ENCODE assay signal across 34 cellular contexts in genomic region chr17:9943343-9943742, GRCh38. TPM values are rescaled to one million over a fixed set of nuclear protein-coding genes. Genes with fewer than 3 reads are reported as not detected.
"Had no signal": no experiment of that assay in that cellular context is flagged by ENCODE, and none has a peak within 500 bp of the region (broad histone marks: within the 10 kb centered on the region; RNA-seq: fewer than 3 reads in every experiment).

No MANE protein-coding gene starts in this region.

- H3K4me3 ChIP-seq: adrenal gland, ascending aorta, breast epithelium, cardiac muscle cell, esophagus squamous epithelium, gastroesophageal sphincter had no signal

- H3K27ac ChIP-seq: adrenal gland, ascending aorta, breast epithelium, cardiac muscle cell, esophagus squamous epithelium, gastroesophageal sphincter, WERI-Rb-1 had no signal

- H3K27me3 ChIP-seq: adrenal gland, ascending aorta, breast epithelium, cardiac muscle cell, esophagus squamous epithelium, gastroesophageal sphincter had no signal

- H3K9me3 ChIP-seq: adrenal gland, ascending aorta, esophagus squamous epithelium had no signal

- H3K4me1 ChIP-seq: adrenal gland, ascending aorta, breast epithelium, esophagus squamous epithelium, gastroesophageal sphincter had no signal

- H3K36me3 ChIP-seq: adrenal gland, ascending aorta, breast epithelium, cardiac muscle cell, WERI-Rb-1 had no signal

- DNase-seq: activated B cell treated with CpG ODN at 0.5 μM for 24 hours; activated CD4-positive, alpha-beta T cell treated with anti-CD3 and anti-CD28 coated beads for 48 hours; activated CD4-positive, alpha-beta T cell treated with anti-CD3 and anti-CD28 coated beads, Interleukin-2, amount 50 U/mL, for 1 hour; activated CD4-positive, alpha-beta T cell treated with anti-CD3 and anti-CD28 coated beads, Interleukin-2, amount 50 U/mL, for 48 hours; activated CD8-positive, alpha-beta memory T cell treated with anti-CD3 and anti-CD28 coated beads for 24 hours; activated CD8-positive, alpha-beta T cell treated with anti-CD3 and anti-CD28 coated beads for 36 hours; activated effector memory CD4-positive, alpha-beta T cell treated with Interleukin-2 at 50 U/mL for 16 hours; activated gamma-delta T cell treated with Interleukin-2 at 50 U/mL for 16 hours; activated naive CD4-positive, alpha-beta T cell treated with Interleukin-2 at 50 U/mL for 16 hours; activated naive CD8-positive, alpha-beta T cell treated with anti-CD3 and anti-CD28 coated beads for 36 hours; activated naive CD8-positive, alpha-beta T cell treated with anti-CD3 and anti-CD28 coated beads, Interleukin-2, amount 50 U/mL, for 24 hours; activated T-cell treated with anti-CD3 and anti-CD28 coated beads, Interleukin-2, amount 50 U/mL, for 4 hours; adrenal gland; amygdala; cortex of kidney; dermis blood vessel endothelial cell; effector CD4-positive, alpha-beta T cell; effector memory CD8-positive, alpha-beta T cell; erythroblast; esophagus squamous epithelium; foreskin melanocyte; T-helper 1 cell; T-helper 17 cell; T1000; WERI-Rb-1 had no signal

RNA-seq across cellular contexts. Expression of gene RCVRN, which starts 38.3 kb away (rescaled TPM):
- total RNA-seq: activated CD8-positive, alpha-beta T cell treated with anti-CD3 and anti-CD28 coated beads for 36 hours; activated naive CD8-positive, alpha-beta T cell treated with anti-CD3 and anti-CD28 coated beads for 36 hours; activated T-cell treated with anti-CD3 and anti-CD28 coated beads, Interleukin-2, amount 50 U/mL, for 4 hours; activated T-helper 17 cell treated with anti-CD3 and anti-CD28 coated beads, Interleukin-2, amount 50 U/mL, for 72 hours; ascending aorta; chondrocyte; dermis blood vessel endothelial cell; esophagus squamous epithelium; fibroblast of lung; fibroblast of villous mesenchyme; glomerular endothelial cell; T-helper 17 cell had no signal
- polyA plus RNA-seq: cardiac muscle cell, fibroblast of lung had no signal
